11 cellular contexts compared by ENCODE assay signal in genomic region chr1:203754455-203754864, GRCh38. TPM values are rescaled to one million over a fixed set of nuclear protein-coding genes. Genes with fewer than 3 reads are reported as not detected.
DNase-seq lines count a peak whose midpoint lies in the region; ATAC-seq, FAIRE-seq and TF ChIP-seq lines count a peak whose summit lies in the region.
"Had no signal": no experiment of that assay in that cellular context is flagged by ENCODE, and none has a peak within 500 bp of the region (broad histone marks: within the 10 kb centered on the region; RNA-seq: fewer than 3 reads in every experiment).

No MANE protein-coding gene starts in this region.

- H3K9ac ChIP-seq in keratinocyte (ENCODE audit: control insufficient read depth, extremely low read depth, insufficient read depth, low read length): peak overlapping the region; percentile 73

- peak overlapping the region; percentile 41 for H3K4me3 Mint-ChIP-seq in T-helper 17 cell

- no peaks in the 10 kb centered on the region for H3K79me2 ChIP-seq in keratinocyte (ENCODE audit: control insufficient read depth, insufficient read depth, low read length)

- peak overlapping the region in 1 of 3 experiments; percentile 3 for H3K4me3 ChIP-seq in keratinocyte (ENCODE audit: control insufficient read depth in 2 of 3, extremely low read depth in 1 of 3, insufficient read depth in 2 of 3, low read depth in 1 of 3, low read length in 3 of 3)
- H3K4me3 ChIP-seq: left lung had no signal

- H3K27me3 Mint-ChIP-seq in T-helper 17 cell: no peaks in the 10 kb centered on the region

- TF ChIP-seq CTCF in keratinocyte (optimal IDR thresholded peaks at IDR 0.05 in 1 of 3, IDR thresholded peaks at IDR 0.05 in 1 of 3, conservative IDR thresholded peaks at IDR 0.05 in 1 of 3; ENCODE audit: extremely low read depth in 1 of 3, insufficient read depth in 2 of 3, low read length in 3 of 3): no peak

- H2AFZ ChIP-seq in keratinocyte (ENCODE audit: control insufficient read depth, low read length): peak overlapping the region; percentile 75

- H3K9me1 ChIP-seq in keratinocyte (ENCODE audit: control insufficient read depth, extremely low read depth, insufficient read depth, low read length): no peaks in the 10 kb centered on the region

- no peaks in the 10 kb centered on the region for H3K36me3 ChIP-seq in keratinocyte (ENCODE audit: control insufficient read depth in 2 of 2, extremely low read depth in 1 of 2, insufficient read depth in 2 of 2, low read length in 2 of 2)
- H3K36me3 ChIP-seq: left lung had no signal

- peak overlapping the region; percentile 93 for H3K27ac Mint-ChIP-seq in T-helper 17 cell

- peak; percentile 76 for ATAC-seq in GM18498 (IDR thresholded peaks at IDR 0.05; ENCODE audit: unreplicated experiment)
- ATAC-seq in HG02642 (IDR thresholded peaks at IDR 0.05; ENCODE audit: poor library complexity, unreplicated experiment): peak; percentile 69
- ATAC-seq in T-helper 17 cell: peak; percentile 71
- ATAC-seq in HG02938 (IDR thresholded peaks at IDR 0.05; ENCODE audit: unreplicated experiment): no peak
- ATAC-seq: left lung had no signal

- peak overlapping the region; percentile 88 for H3K4me2 ChIP-seq in keratinocyte (ENCODE audit: control insufficient read depth, extremely low read depth, insufficient read depth, low read depth, low read length)

- DNase-seq in T-helper 17 cell: no peak
- no peak for DNase-seq in keratinocyte (ENCODE audit: low read depth, low spot score)
- no peak for DNase-seq in erythroblast (lab: John Stamatoyannopoulos, UW)
- no peak for DNase-seq in SKM-1 (lab: John Stamatoyannopoulos, UW; ENCODE audit: unreplicated experiment)
- no peak for DNase-seq in RPMI8226
- DNase-seq: left lung had no signal

- H3K36me3 Mint-ChIP-seq in T-helper 17 cell (ENCODE audit: low read depth): peaks cover 2% of the 10 kb centered on the region

- no peak for TF ChIP-seq POLR2A in erythroblast (IDR thresholded peaks at IDR 0.05; ENCODE audit: low read length)

- no peaks in the 10 kb centered on the region for H3K27me3 ChIP-seq in keratinocyte (ENCODE audit: control insufficient read depth, extremely low read depth, insufficient read depth, low read length)
- H3K27me3 ChIP-seq: left lung had no signal

- peaks cover 50% of the 10 kb centered on the region for H3K4me1 ChIP-seq in keratinocyte (ENCODE audit: control insufficient read depth, extremely low read depth, insufficient read depth, low read length)
- H3K4me1 ChIP-seq: left lung had no signal

- H3K9me3 ChIP-seq in T-helper 17 cell (ENCODE audit: control insufficient read depth, low read length, poor library complexity, severe bottlenecking) (no peaks in the 10 kb centered on the region), keratinocyte (ENCODE audit: control insufficient read depth, low read depth, low read length) (no peaks in the 10 kb centered on the region)
- H3K9me3 ChIP-seq: left lung had no signal

- H3K27ac ChIP-seq in keratinocyte (ENCODE audit: control insufficient read depth, insufficient read depth, low read length): peak overlapping the region; percentile 82
- H3K27ac ChIP-seq: left lung had no signal

- dilution Hi-C loops in keratinocyte (cut with MboI; ENCODE audit: extremely low pct_ligation_motif_present, low sequenced_read_pairs): no loop called here

- peaks cover 20% of the 10 kb centered on the region for H3K4me1 Mint-ChIP-seq in T-helper 17 cell

- no peaks in the 10 kb centered on the region for H4K20me1 ChIP-seq in keratinocyte (ENCODE audit: control insufficient read depth, extremely low read depth, insufficient read depth, low read length)

- peak; percentile 79 for FAIRE-seq in keratinocyte (lab: Jason Lieb, UNC)

RNA-seq across cellular contexts. Expression of gene LAX1, which starts 10.5 kb away (rescaled TPM):
- 10 to 100 TPM; 21.7 to 23.9 TPM for total RNA-seq in T-helper 17 cell
- 0.05 to 0.09 TPM (median 0.07 TPM) in 3 replicates for polyA plus RNA-seq in keratinocyte
- polyA plus RNA-seq in keratinocyte (2011; ENCODE audit: low read depth): not detected
- 0.04 TPM in 1 of 2 replicates, not detected in the other for polyA plus RNA-seq in keratinocyte (2011; cell fraction: cytosol; rRNA removed)
- polyA plus RNA-seq in keratinocyte (2011; cell fraction: nucleus; rRNA removed): 0.09 and 0.28 TPM in 2 replicates
- not detected in 2 replicates for polyA plus RNA-seq in keratinocyte (2012; ENCODE audit: low replicate concordance)
- 0.16 to 0.30 TPM in 2 of 3 replicates, not detected in the other for polyA minus RNA-seq in keratinocyte
- not detected for polyA minus RNA-seq in keratinocyte (2011; cell fraction: cytosol; rRNA and poly(A)+ RNA removed)
- not detected in 2 replicates for polyA minus RNA-seq in keratinocyte (2011; cell fraction: nucleus; rRNA and poly(A)+ RNA removed)
- total RNA-seq: cerebellum, HT1080 had no signal

RNA-seq across cellular contexts. Expression of gene ZBED6, which starts 41.0 kb away (rescaled TPM):
- 10 to 100 TPM; 32.0 to 32.6 TPM for total RNA-seq in T-helper 17 cell
- polyA plus RNA-seq in keratinocyte: 8.9 to 11.6 TPM (median 9.6 TPM) in 3 replicates
- 5.6 TPM for polyA plus RNA-seq in keratinocyte (2011; ENCODE audit: low read depth)
- polyA plus RNA-seq in keratinocyte (2011; cell fraction: cytosol; rRNA removed): 2.9 and 5.3 TPM in 2 replicates
- 16.2 and 17.5 TPM in 2 replicates for polyA plus RNA-seq in keratinocyte (2011; cell fraction: nucleus; rRNA removed)
- polyA plus RNA-seq in keratinocyte (2012; ENCODE audit: low replicate concordance): 4.6 and 4.8 TPM in 2 replicates
- polyA minus RNA-seq in keratinocyte: 14.8 to 38.8 TPM (median 31.3 TPM) in 3 replicates
- 8.2 TPM for polyA minus RNA-seq in keratinocyte (2011; cell fraction: cytosol; rRNA and poly(A)+ RNA removed)
- 24.0 and 42.6 TPM in 2 replicates for polyA minus RNA-seq in keratinocyte (2011; cell fraction: nucleus; rRNA and poly(A)+ RNA removed)

RNA-seq across cellular contexts. Expression of gene ZC3H11A, which starts 41.0 kb away (rescaled TPM):
- 10 to 100 TPM; 71.8 to 80.5 TPM for total RNA-seq in T-helper 17 cell
- polyA plus RNA-seq in keratinocyte: 60.0 to 83.4 TPM (median 78.1 TPM) in 3 replicates
- 41.4 TPM for polyA plus RNA-seq in keratinocyte (2011; ENCODE audit: low read depth)
- polyA plus RNA-seq in keratinocyte (2011; cell fraction: cytosol; rRNA removed): 34.4 and 53.2 TPM in 2 replicates
- polyA plus RNA-seq in keratinocyte (2011; cell fraction: nucleus; rRNA removed): 125 and 161 TPM in 2 replicates
- 50.3 and 53.8 TPM in 2 replicates for polyA plus RNA-seq in keratinocyte (2012; ENCODE audit: low replicate concordance)
- polyA minus RNA-seq in keratinocyte: 35.6 to 85.3 TPM (median 56.5 TPM) in 3 replicates
- 56.2 TPM for polyA minus RNA-seq in keratinocyte (2011; cell fraction: cytosol; rRNA and poly(A)+ RNA removed)
- 83.9 and 132 TPM in 2 replicates for polyA minus RNA-seq in keratinocyte (2011; cell fraction: nucleus; rRNA and poly(A)+ RNA removed)
